1 cellular context compared by ENCODE assay signal in genomic region chr10:28094121-28094520, GRCh38.
TF ChIP-seq lines count a peak whose summit lies in the region.

No MANE protein-coding gene starts in this region.

TF ChIP-seq in H1, 55 proteins besides CTCF, POLR2A, EP300 and RAD21 (continued from another document):
- TF ChIP-seq CHD7 (IDR thresholded peaks at IDR 0.05; ENCODE audit: insufficient replicate concordance, low read length): no peak
- no peak for TF ChIP-seq POU5F1 (IDR thresholded peaks at IDR 0.05; ENCODE audit: low read depth, low read length)
